Comparison of ENCODE assay signal across 24 cellular contexts in the genomic region with DNA sequence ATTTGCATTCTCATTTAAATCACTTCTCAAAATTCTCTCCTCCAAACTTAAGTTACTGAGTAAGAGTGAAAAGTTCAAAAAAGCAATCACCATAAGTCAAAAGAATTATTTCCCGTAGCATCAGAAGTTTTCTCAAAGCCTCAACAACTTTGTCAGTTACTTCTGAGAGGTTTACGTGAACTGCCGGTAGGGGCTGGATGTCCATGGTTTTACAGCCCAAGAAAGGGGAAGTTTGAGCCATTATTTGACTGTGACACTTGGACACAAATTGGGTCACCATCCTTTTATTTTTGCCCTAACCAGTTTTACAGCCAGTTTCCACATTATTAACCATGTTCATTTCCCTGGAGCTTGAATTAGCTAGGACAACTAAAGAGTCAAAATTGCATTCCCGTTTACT. TPM values are rescaled to one million over a fixed set of nuclear protein-coding genes. Genes with fewer than 3 reads are reported as not detected.
"Had no signal": no experiment of that assay in that cellular context is flagged by ENCODE, and none has a peak within 500 bp of the region (broad histone marks: within the 10 kb centered on the region; RNA-seq: fewer than 3 reads in every experiment).

No MANE protein-coding gene starts in this region.

- H3K4me3 Mint-ChIP-seq: activated naive CD8-positive, alpha-beta T cell treated with anti-CD3 and anti-CD28 coated beads for 36 hours; dendritic cell treated with granulocyte-macrophage colony-stimulating factor and Interleukin-4, amounts not matched to agents 40 ng/mL and 50 ng/mL, for 4 days; naive B cell; neural progenitor cell; stimulated activated naive CD8-positive, alpha-beta T cell treated with anti-CD3 and anti-CD28 coated beads, Interleukin-15, amount 100 ng/mL, for 72 hours had no signal

- ATAC-seq: esophagus mucosa; gastroesophageal sphincter; heart left ventricle; mucosa of descending colon; sciatic nerve; stimulated activated naive CD8-positive, alpha-beta T cell treated with anti-CD3 and anti-CD28 coated beads, Interleukin-15, amount 100 ng/mL, for 72 hours had no signal

- H3K27ac Mint-ChIP-seq: activated naive CD8-positive, alpha-beta T cell treated with anti-CD3 and anti-CD28 coated beads for 36 hours; dendritic cell treated with granulocyte-macrophage colony-stimulating factor and Interleukin-4, amounts not matched to agents 40 ng/mL and 50 ng/mL, for 4 days; naive B cell; neural progenitor cell; stimulated activated naive CD8-positive, alpha-beta T cell treated with anti-CD3 and anti-CD28 coated beads, Interleukin-15, amount 100 ng/mL, for 72 hours had no signal

- DNase-seq: activated CD4-positive, alpha-beta T cell treated with anti-CD3 and anti-CD28 coated beads, Interleukin-2, amount 50 U/mL, for 4 hours; activated naive CD4-positive, alpha-beta T cell; activated naive CD8-positive, alpha-beta T cell treated with anti-CD3 and anti-CD28 coated beads for 36 hours; amniotic stem cell; effector CD8-positive, alpha-beta T cell; heart left ventricle; kidney glomerular epithelial cell; left ventricle myocardium inferior; mucosa of descending colon; naive B cell; ovary; stimulated activated CD4-positive, alpha-beta T cell treated with anti-CD3 and anti-CD28 coated beads, Interleukin-4, amount 100 ng/mL, for 1 hour; stimulated activated naive CD8-positive, alpha-beta T cell treated with anti-CD3 and anti-CD28 coated beads, Interleukin-15, amount 100 ng/mL, for 72 hours; T-helper 9 cell; trophoblast cell; WERI-Rb-1 had no signal

- H3K9me3 Mint-ChIP-seq: activated naive CD8-positive, alpha-beta T cell treated with anti-CD3 and anti-CD28 coated beads for 36 hours; dendritic cell treated with granulocyte-macrophage colony-stimulating factor and Interleukin-4, amounts not matched to agents 40 ng/mL and 50 ng/mL, for 4 days; naive B cell; neural progenitor cell; stimulated activated naive CD8-positive, alpha-beta T cell treated with anti-CD3 and anti-CD28 coated beads, Interleukin-15, amount 100 ng/mL, for 72 hours had no signal

- H3K4me2 ChIP-seq: neural progenitor cell, smooth muscle cell had no signal

- H3K4me1 Mint-ChIP-seq: activated naive CD8-positive, alpha-beta T cell treated with anti-CD3 and anti-CD28 coated beads for 36 hours; stimulated activated naive CD8-positive, alpha-beta T cell treated with anti-CD3 and anti-CD28 coated beads, Interleukin-15, amount 100 ng/mL, for 72 hours had no signal

- H3K36me3 ChIP-seq: gastroesophageal sphincter, heart left ventricle, left ventricle myocardium inferior, neural progenitor cell, ovary, WERI-Rb-1 had no signal

- H3K4me1 ChIP-seq: left ventricle myocardium inferior, neural progenitor cell had no signal

- H3K36me3 Mint-ChIP-seq: activated naive CD8-positive, alpha-beta T cell treated with anti-CD3 and anti-CD28 coated beads for 36 hours; neural progenitor cell had no signal

- H3K27me3 ChIP-seq: gastroesophageal sphincter, ovary had no signal

- H3K9ac ChIP-seq: neural progenitor cell had no signal

- H3K9me3 ChIP-seq: gastroesophageal sphincter, heart left ventricle, left ventricle myocardium inferior, mucosa of descending colon, ovary had no signal

- H3K4me3 ChIP-seq: gastroesophageal sphincter, heart left ventricle, left ventricle myocardium inferior, mucosa of descending colon, neural progenitor cell, ovary, smooth muscle cell had no signal

- H3K27ac ChIP-seq: gastroesophageal sphincter, heart left ventricle, left ventricle myocardium inferior, neural progenitor cell, ovary, WERI-Rb-1 had no signal

- H2AFZ ChIP-seq: neural progenitor cell had no signal

RNA-seq across cellular contexts. Expression of gene POU2AF3, which starts 7.5 kb away (rescaled TPM):
- total RNA-seq: activated CD8-positive, alpha-beta memory T cell treated with anti-CD3 and anti-CD28 coated beads for 36 hours; activated naive CD8-positive, alpha-beta T cell treated with anti-CD3 and anti-CD28 coated beads for 36 hours; pulmonary artery endothelial cell; smooth muscle cell had no signal
